ENCODE assay signal across 8 cellular contexts in the genomic region with DNA sequence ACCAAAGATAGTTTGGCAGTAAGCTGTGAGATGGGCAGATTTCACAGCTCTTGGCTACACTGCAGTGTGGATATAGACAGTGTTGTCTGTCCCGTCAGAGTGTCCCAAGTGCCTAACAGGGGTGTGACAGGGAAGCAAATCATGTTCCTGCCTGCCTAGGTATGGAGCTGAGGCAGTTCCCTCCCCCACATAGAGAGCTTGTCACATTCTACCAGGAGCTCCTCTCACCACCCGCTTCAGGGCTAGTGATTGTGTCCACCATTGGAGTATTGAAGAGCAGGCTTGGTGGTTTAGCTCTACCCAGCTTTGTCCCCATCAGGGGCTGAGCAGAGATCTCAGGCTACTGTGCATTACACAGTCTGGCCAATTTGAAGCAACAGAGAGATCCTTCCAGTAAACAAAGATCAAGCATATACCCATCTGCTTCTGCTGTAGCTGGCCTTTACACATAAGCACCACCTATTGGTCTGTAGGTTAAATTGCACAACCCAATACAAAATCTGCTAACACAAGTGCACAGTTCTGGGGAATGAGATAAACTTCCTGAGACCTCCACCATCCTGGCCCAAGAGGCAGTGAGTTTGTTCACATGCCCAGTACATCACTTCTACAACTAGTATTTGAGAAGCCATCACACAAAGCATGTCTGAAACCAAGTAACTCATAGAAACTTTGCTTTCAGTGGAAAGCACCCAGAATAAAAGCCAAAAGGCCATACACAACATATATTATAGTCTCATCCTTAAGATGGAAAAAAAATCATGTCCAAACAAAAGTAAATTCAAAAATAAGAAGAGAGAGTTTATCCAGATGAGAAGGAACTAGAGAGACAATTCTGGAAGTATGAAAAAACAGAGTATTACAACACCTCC.
DNase-seq lines count a peak whose midpoint lies in the region; ATAC-seq and TF ChIP-seq lines count a peak whose summit lies in the region.

No MANE protein-coding gene starts in this region.

- intact Hi-C loops in activated CD8-positive, alpha-beta T cell treated with anti-CD3 and anti-CD28 coated beads for 36 hours (cut with micrococcal nuclease), result no loop called here

- peaks cover 20% of the 10 kb centered on the region for H3K4me1 Mint-ChIP-seq in activated CD8-positive, alpha-beta T cell treated with anti-CD3 and anti-CD28 coated beads for 36 hours (ENCODE audit: low read depth)

- DNase-seq in DMS53 (lab: John Stamatoyannopoulos, UW) (peak; percentile 77), LNCaP clone FGC (ENCODE audit: low read depth) (peak; percentile 38), islet precursor cell (peak; percentile 49), mucosa of gallbladder (ENCODE audit: low spot score) (no peak)
- no peak for DNase-seq in activated CD8-positive, alpha-beta T cell treated with anti-CD3 and anti-CD28 coated beads for 36 hours

- H3K27me3 Mint-ChIP-seq in activated CD8-positive, alpha-beta T cell treated with anti-CD3 and anti-CD28 coated beads for 36 hours, result no peaks in the 10 kb centered on the region

- ATAC-seq in GM19438 (IDR thresholded peaks at IDR 0.05; ENCODE audit: low read depth, unreplicated experiment) (peak; percentile 75), HG02938 (IDR thresholded peaks at IDR 0.05; ENCODE audit: unreplicated experiment) (no peak), HG03045 (IDR thresholded peaks at IDR 0.05; ENCODE audit: unreplicated experiment) (no peak)
- ATAC-seq in activated CD8-positive, alpha-beta T cell treated with anti-CD3 and anti-CD28 coated beads for 36 hours, result peak; percentile 86

- H3K4me3 ChIP-seq in LNCaP clone FGC (ENCODE audit: low read depth, low read length), result no peak overlapping the region

- peaks cover 8% of the 10 kb centered on the region for H3K9me3 Mint-ChIP-seq in activated CD8-positive, alpha-beta T cell treated with anti-CD3 and anti-CD28 coated beads for 36 hours

- no peak overlapping the region for H3K4me3 Mint-ChIP-seq in activated CD8-positive, alpha-beta T cell treated with anti-CD3 and anti-CD28 coated beads for 36 hours

- H3K27ac Mint-ChIP-seq in activated CD8-positive, alpha-beta T cell treated with anti-CD3 and anti-CD28 coated beads for 36 hours, result peak overlapping the region; percentile 27

- CTCF ChIA-PET in activated CD8-positive, alpha-beta T cell treated with anti-CD3 and anti-CD28 coated beads for 36 hours (lab: Charles Lee), result interaction anchor here (0.8 to 2.7 kb wide), 17 partner anchors 11 to 355 kb away, joined by 3 to 19 read pairs (median 3); no protein-coding TSS in a partner anchor

- peaks cover 17% of the 10 kb centered on the region for H3K36me3 Mint-ChIP-seq in activated CD8-positive, alpha-beta T cell treated with anti-CD3 and anti-CD28 coated beads for 36 hours (ENCODE audit: low read depth)

- TF ChIP-seq CTCF in LNCaP clone FGC (IDR thresholded peaks at IDR 0.05; ENCODE audit: control insufficient read depth, extremely low read depth, insufficient read depth), result peak; percentile 84
- peak; percentile 18 for TF ChIP-seq CTCF in activated CD8-positive, alpha-beta T cell treated with anti-CD3 and anti-CD28 coated beads for 36 hours (IDR thresholded peaks at IDR 0.05)

- POLR2A ChIA-PET in activated CD8-positive, alpha-beta T cell treated with anti-CD3 and anti-CD28 coated beads for 36 hours (lab: Charles Lee), result interaction anchor here (1.1 to 1.4 kb wide), 2 partner anchors 19 to 20 kb away, joined by 3 to 4 read pairs; no protein-coding TSS in a partner anchor

Comparison
In these comparisons a context has a peak if more than half of its experiments do, and no peak if none do; other contexts are left out.
1. DNase-seq: peak in DMS53 (single experiment), LNCaP clone FGC (single experiment) and islet precursor cell (single experiment); none in activated CD8-positive, alpha-beta T cell treated with anti-CD3 and anti-CD28 coated beads for 36 hours (single experiment) and mucosa of gallbladder (single experiment).
2. ATAC-seq: peak in GM19438 (single experiment) and activated CD8-positive, alpha-beta T cell treated with anti-CD3 and anti-CD28 coated beads for 36 hours (single experiment); none in HG02938 (single experiment) and HG03045 (single experiment).